Comparison of ENCODE assay signal across 10 cellular contexts in genomic region chr11:69149646-69150045, GRCh38. TPM values are rescaled to one million over a fixed set of nuclear protein-coding genes. Genes with fewer than 3 reads are reported as not detected.
DNase-seq lines count a peak whose midpoint lies in the region; ATAC-seq, FAIRE-seq and TF ChIP-seq lines count a peak whose summit lies in the region.
"Had no signal": no experiment of that assay in that cellular context is flagged by ENCODE, and none has a peak within 500 bp of the region (broad histone marks: within the 10 kb centered on the region; RNA-seq: fewer than 3 reads in every experiment).

No MANE protein-coding gene starts in this region.

- H2AK5ac ChIP-seq in neuronal stem cell (ENCODE audit: low read depth, low read length): no peak overlapping the region

- H3K23ac ChIP-seq in neuronal stem cell (ENCODE audit: low read depth, low read length, poor library complexity): no peak overlapping the region

- no peak overlapping the region for H2BK120ac ChIP-seq in neuronal stem cell (ENCODE audit: low read depth, low read length)

- POLR2A ChIA-PET in activated CD8-positive, alpha-beta T cell treated with anti-CD3 and anti-CD28 coated beads for 36 hours (lab: Charles Lee): no interaction called here

- no peak overlapping the region for H2BK5ac ChIP-seq in neuronal stem cell (ENCODE audit: low read length)

- H3K79me1 ChIP-seq in neuronal stem cell (ENCODE audit: low read depth, low read length): no peaks in the 10 kb centered on the region

- no peak overlapping the region for H4K91ac ChIP-seq in neuronal stem cell (ENCODE audit: low read depth, low read length, poor library complexity)

- H2BK15ac ChIP-seq in neuronal stem cell (ENCODE audit: low read length): no peak overlapping the region

- H3K36me3 ChIP-seq in H7 (replicated peaks; ENCODE audit: control insufficient read depth, insufficient read depth, low read length) (no peaks in the 10 kb centered on the region), bronchial epithelial cell (ENCODE audit: control insufficient read depth, insufficient read depth, low read length) (no peaks in the 10 kb centered on the region), neuronal stem cell (replicated peaks in 1 of 2; ENCODE audit: control insufficient read depth in 2 of 2, insufficient read depth in 2 of 2, low read length in 2 of 2) (peaks cover 0 to 2% of the 10 kb centered on the region in 2 donors)

- H3K4me3 ChIP-seq in H7 (ENCODE audit: insufficient read depth, low read depth, low read length) (no peak overlapping the region), bronchial epithelial cell (ENCODE audit: low read depth, low read length) (no peak overlapping the region), neuronal stem cell (ENCODE audit: low read length in 2 of 2) (peak overlapping the region in 1 of 2 donors; percentile 47)

- H3K27ac Mint-ChIP-seq in activated CD8-positive, alpha-beta T cell treated with anti-CD3 and anti-CD28 coated beads for 36 hours: no peak overlapping the region
- H3K27ac Mint-ChIP-seq: CD8-positive, alpha-beta memory T cell had no signal

- peaks cover 3% of the 10 kb centered on the region for H3K27me3 Mint-ChIP-seq in activated CD8-positive, alpha-beta T cell treated with anti-CD3 and anti-CD28 coated beads for 36 hours

- peaks cover 3% of the 10 kb centered on the region for H3K36me3 Mint-ChIP-seq in activated CD8-positive, alpha-beta T cell treated with anti-CD3 and anti-CD28 coated beads for 36 hours (ENCODE audit: low read depth)

- H3K18ac ChIP-seq in neuronal stem cell (ENCODE audit: low read length): peak overlapping the region; percentile 44

- intact Hi-C loops in activated CD8-positive, alpha-beta T cell treated with anti-CD3 and anti-CD28 coated beads for 36 hours (cut with micrococcal nuclease): no loop called here

- no peak for FAIRE-seq in bronchial epithelial cell (lab: Jason Lieb, UNC)

- no peak overlapping the region for H3K27ac ChIP-seq in neuronal stem cell (replicated peaks; ENCODE audit: low read length)

- H3K9me3 ChIP-seq in neuronal stem cell (replicated peaks in 1 of 2; ENCODE audit: control insufficient read depth in 2 of 2, insufficient read depth in 1 of 2, low read depth in 1 of 2, low read length in 2 of 2): peaks cover 6 to 11% of the 10 kb centered on the region in 2 donors

- H2AFZ ChIP-seq in neuronal stem cell (ENCODE audit: low read length): no peak overlapping the region

- no peaks in the 10 kb centered on the region for H3K27me3 ChIP-seq in H7 (ENCODE audit: control insufficient read depth, insufficient read depth, low read length)
- no peaks in the 10 kb centered on the region for H3K27me3 ChIP-seq in bronchial epithelial cell (ENCODE audit: control insufficient read depth, insufficient read depth, low read length)
- peaks cover 0 to 13% (median 0%) of the 10 kb centered on the region in 3 experiments for H3K27me3 ChIP-seq in neuronal stem cell (ENCODE audit: control insufficient read depth in 3 of 3, insufficient read depth in 3 of 3, low read depth in 1 of 3, low read length in 3 of 3)

- H3K4me3 Mint-ChIP-seq in activated CD8-positive, alpha-beta T cell treated with anti-CD3 and anti-CD28 coated beads for 36 hours: no peak overlapping the region

- DNase-seq in H7 (peak; percentile 8), bronchial epithelial cell (ENCODE audit: low read depth) (peak; percentile 16), neuronal stem cell (ENCODE audit: low spot score) (no peak), NAMALWA (ENCODE audit: low spot score) (no peak), NCI-H1092 treated with DMSO at 0.1 percent for 48 hours (lab: John Stamatoyannopoulos, UW) (no peak)
- DNase-seq in activated CD8-positive, alpha-beta T cell treated with anti-CD3 and anti-CD28 coated beads for 36 hours: no peak
- DNase-seq: CD8-positive, alpha-beta memory T cell; DND-41 had no signal

- TF ChIP-seq CTCF in bronchial epithelial cell (IDR thresholded peaks at IDR 0.05; ENCODE audit: insufficient read depth, low read length, severe bottlenecking): no peak
- TF ChIP-seq CTCF in activated CD8-positive, alpha-beta T cell treated with anti-CD3 and anti-CD28 coated beads for 36 hours (IDR thresholded peaks at IDR 0.05): no peak

- H3K4me2 ChIP-seq in neuronal stem cell (ENCODE audit: insufficient read depth, low read length, poor library complexity, severe bottlenecking): no peak overlapping the region

- no peak overlapping the region for H2BK12ac ChIP-seq in neuronal stem cell (ENCODE audit: low read length)

- peaks cover 4 to 13% of the 10 kb centered on the region in 2 donors for H3K4me1 ChIP-seq in neuronal stem cell (ENCODE audit: control insufficient read depth in 2 of 2, insufficient read depth in 1 of 2, low read depth in 1 of 2, low read length in 2 of 2)

- ATAC-seq in activated CD8-positive, alpha-beta T cell treated with anti-CD3 and anti-CD28 coated beads for 36 hours: no peak
- ATAC-seq: HCT116 had no signal

- no CpG with 5 or more reads among the region's 4 CpGs for WGBS in neuronal stem cell (ENCODE audit: extremely low coverage in 2 of 2, insufficient read length in 2 of 2, insufficient replicate concordance in 1 of 2), 2 donors

- peaks cover 22% of the 10 kb centered on the region for H3K9me3 Mint-ChIP-seq in activated CD8-positive, alpha-beta T cell treated with anti-CD3 and anti-CD28 coated beads for 36 hours

- CTCF ChIA-PET in activated CD8-positive, alpha-beta T cell treated with anti-CD3 and anti-CD28 coated beads for 36 hours (lab: Charles Lee): no interaction called here

- H3K4ac ChIP-seq in neuronal stem cell (ENCODE audit: low read length): no peak overlapping the region

- no peak overlapping the region for H3K9ac ChIP-seq in neuronal stem cell (ENCODE audit: low read depth, low read length, poor library complexity)

- H3K14ac ChIP-seq in neuronal stem cell (ENCODE audit: low read length): no peak overlapping the region

- peaks cover 10% of the 10 kb centered on the region for H3K4me1 Mint-ChIP-seq in activated CD8-positive, alpha-beta T cell treated with anti-CD3 and anti-CD28 coated beads for 36 hours (ENCODE audit: low read depth)
- H3K4me1 Mint-ChIP-seq: CD8-positive, alpha-beta memory T cell had no signal

- no peak overlapping the region for H4K8ac ChIP-seq in neuronal stem cell (ENCODE audit: low read depth, low read length)

RNA-seq across cellular contexts. Expression of gene SMIM38, which starts 6.1 kb away (rescaled TPM):
- total RNA-seq in H7 (2014; rRNA removed; shearing (Covaris generic)): 0.28 and 0.67 TPM in 2 replicates
- total RNA-seq in bronchial epithelial cell: 0.26 and 0.38 TPM in 2 replicates
- 0.26 TPM for polyA plus RNA-seq in neuronal stem cell (2013, experiment 1 of 2)
- 0.36 TPM for polyA plus RNA-seq in neuronal stem cell (2013, experiment 2 of 2)
- total RNA-seq in activated CD8-positive, alpha-beta T cell treated with anti-CD3 and anti-CD28 coated beads for 36 hours: under 1 TPM; 0.31 to 0.77 TPM
- total RNA-seq: H4 had no signal
- polyA plus RNA-seq: CD8-positive, alpha-beta memory T cell had no signal

Comparison
In these comparisons a context has a peak if more than half of its experiments do, and no peak if none do; other contexts are left out.
1. DNase-seq: peak in H7 (single experiment) and bronchial epithelial cell (single experiment); none in neuronal stem cell (single experiment), activated CD8-positive, alpha-beta T cell treated with anti-CD3 and anti-CD28 coated beads for 36 hours (single experiment), NAMALWA (single experiment) and NCI-H1092 treated with DMSO at 0.1 percent for 48 hours (single experiment).